In genomic region chr3:53180305-53181023, GRCh38 we compare ENCODE assay signal across 12 cellular contexts. TPM values are rescaled to one million over a fixed set of nuclear protein-coding genes. Genes with fewer than 3 reads are reported as not detected.
DNase-seq lines count a peak whose midpoint lies in the region; ATAC-seq and TF ChIP-seq lines count a peak whose summit lies in the region.
"Had no signal": no experiment of that assay in that cellular context is flagged by ENCODE, and none has a peak within 500 bp of the region (broad histone marks: within the 10 kb centered on the region; RNA-seq: fewer than 3 reads in every experiment).

No MANE protein-coding gene starts in this region.

- peak; percentile 1 for TF ChIP-seq CTCF in GM13976 (IDR thresholded peaks at IDR 0.05; ENCODE audit: borderline replicate concordance, control extremely low read depth, extremely low read depth, insufficient read depth, missing control alignments)

- H3K4me1 Mint-ChIP-seq in immature natural killer cell = peaks cover 0 to 2% of the 10 kb centered on the region in 2 donors

- H3K27me3 Mint-ChIP-seq in immature natural killer cell (ENCODE audit: low read depth in 3 of 3) = peaks cover 0 to 4% (median 0%) of the 10 kb centered on the region in 3 donors

- no peak overlapping the region for H3K27ac Mint-ChIP-seq in immature natural killer cell

- peak; percentile 90 for DNase-seq in GM13976 (ENCODE audit: low spot score)
- no peak for DNase-seq in left ventricle myocardium superior
- DNase-seq in HCEC 1CT = no peak
- DNase-seq in immature natural killer cell = no peak
- no peak for DNase-seq in NCI-H1092 treated with DMSO at 0.1 percent for 48 hours (lab: John Stamatoyannopoulos, UW)
- DNase-seq in NK-92 treated with Interleukin-12 subunit alpha and Interleukin-12 subunit beta, amount 100 ng/mL, for 24 hours (lab: John Stamatoyannopoulos, UW) = no peak
- DNase-seq: DND-41, erythroblast, NCI-H1436 treated with DMSO at 0.1 percent for 48 hours had no signal

- peaks cover 8 to 21% (median 11%) of the 10 kb centered on the region in 3 donors for H3K36me3 Mint-ChIP-seq in immature natural killer cell

- no peaks in the 10 kb centered on the region for H3K9me3 Mint-ChIP-seq in immature natural killer cell
- H3K9me3 Mint-ChIP-seq: neural crest cell had no signal

- peak; percentile 90 for ATAC-seq in GM21381 (IDR thresholded peaks at IDR 0.05; ENCODE audit: unreplicated experiment)
- ATAC-seq in HG03378 (IDR thresholded peaks at IDR 0.05; ENCODE audit: unreplicated experiment) = peak; percentile 90
- ATAC-seq in left ventricle myocardium superior = peak; percentile 61

- intact Hi-C loops in left ventricle myocardium superior (cut with micrococcal nuclease) = no loop called here

- no peak overlapping the region for H3K4me3 Mint-ChIP-seq in immature natural killer cell
- H3K4me3 Mint-ChIP-seq: neural crest cell had no signal

- in situ Hi-C loops in GM13976 (cut with MboI; ENCODE audit: low sequenced_read_pairs, unreplicated experiment) = no loop called here

RNA-seq across cellular contexts. Expression of gene PRKCD, which starts 19.5 kb away (rescaled TPM):
- total RNA-seq in left ventricle myocardium superior = 13.2 TPM
- polyA plus RNA-seq in immature natural killer cell = 10 to 100 TPM; 14.7 to 36.8 (median 26.1) TPM

RNA-seq across cellular contexts. Expression of gene RFT1, which starts 50.2 kb away (rescaled TPM):
- total RNA-seq in left ventricle myocardium superior = 8.5 TPM
- 10 to 100 TPM; 14.2 to 29.2 (median 21.7) TPM for polyA plus RNA-seq in immature natural killer cell
